Comparison of ENCODE assay signal across 28 cellular contexts in genomic region chr11:46712874-46713576, GRCh38. TPM values are rescaled to one million over a fixed set of nuclear protein-coding genes. Genes with fewer than 3 reads are reported as not detected.
"Had no signal": no experiment of that assay in that cellular context is flagged by ENCODE, and none has a peak within 500 bp of the region (broad histone marks: within the 10 kb centered on the region; RNA-seq: fewer than 3 reads in every experiment).

No MANE protein-coding gene starts in this region.

- H3K4me2 ChIP-seq: hepatocyte had no signal

- H3K36me3 ChIP-seq: upper lobe of right lung had no signal

- H3K36me3 Mint-ChIP-seq: memory B cell, WTC11 had no signal

- H2AFZ ChIP-seq: hepatocyte, parathyroid adenoma had no signal

- H3K79me2 ChIP-seq: hepatocyte, parathyroid adenoma had no signal

- ATAC-seq: activated T-cell treated with anti-CD3 and anti-CD28 coated beads, Interleukin-2, amount 50 U/mL, for 4 hours; sciatic nerve; upper lobe of right lung; WTC11 had no signal

- H3K4me1 Mint-ChIP-seq: activated naive CD8-positive, alpha-beta T cell treated with anti-CD3 and anti-CD28 coated beads for 36 hours; immature natural killer cell; memory B cell; nephron progenitor cell had no signal

- H3K9me3 Mint-ChIP-seq: activated naive CD8-positive, alpha-beta T cell treated with anti-CD3 and anti-CD28 coated beads for 36 hours; activated T-cell treated with anti-CD3 and anti-CD28 coated beads, Interleukin-2, amount 50 U/mL, for 4 hours; dendritic cell treated with granulocyte-macrophage colony-stimulating factor and Interleukin-4, amounts not matched to agents 40 ng/mL and 50 ng/mL, for 4 days; immature natural killer cell; memory B cell; nephron progenitor cell; T-helper 1 cell treated with Interleukin-12 subunit alpha and Interleukin-12 subunit beta and Interleukin-4 antibody, amounts not matched to agents 30 μg/mL and 1 μg/mL, for 36 hours; WTC11 had no signal

- H3K4me1 ChIP-seq: parathyroid adenoma had no signal

- DNase-seq: activated CD8-positive, alpha-beta memory T cell treated with anti-CD3 and anti-CD28 coated beads, Interleukin-2, amount 50 U/mL, for 48 hours; activated naive CD4-positive, alpha-beta T cell treated with Interleukin-2 at 50 U/mL for 16 hours; activated naive CD8-positive, alpha-beta T cell treated with anti-CD3 and anti-CD28 coated beads for 36 hours; activated T-cell treated with anti-CD3 and anti-CD28 coated beads, Interleukin-2, amount 50 U/mL, for 4 hours; amniotic stem cell; effector CD4-positive, alpha-beta T cell; erythroblast; foreskin fibroblast; immature natural killer cell; kidney glomerular epithelial cell; nephron progenitor cell; stimulated activated CD4-positive, alpha-beta T cell treated with anti-CD3 and anti-CD28 coated beads, Interleukin-4, amount 100 ng/mL, for 1 hour; stimulated activated naive CD4-positive, alpha-beta T cell; T1000; upper lobe of right lung had no signal

- FAIRE-seq: endometrium had no signal

- H3K4me3 ChIP-seq: hepatocyte, upper lobe of right lung had no signal

- H3K27me3 ChIP-seq: hepatocyte, upper lobe of right lung had no signal

- H3K27ac ChIP-seq: hepatocyte, parathyroid adenoma had no signal

- H3K27ac Mint-ChIP-seq: activated naive CD8-positive, alpha-beta T cell treated with anti-CD3 and anti-CD28 coated beads for 36 hours; dendritic cell treated with granulocyte-macrophage colony-stimulating factor and Interleukin-4, amounts not matched to agents 40 ng/mL and 50 ng/mL, for 4 days; immature natural killer cell; memory B cell; nephron progenitor cell; T-helper 1 cell treated with Interleukin-12 subunit alpha and Interleukin-12 subunit beta and Interleukin-4 antibody, amounts not matched to agents 30 μg/mL and 1 μg/mL, for 36 hours; WTC11 had no signal

- H3K27me3 Mint-ChIP-seq: activated naive CD8-positive, alpha-beta T cell treated with anti-CD3 and anti-CD28 coated beads for 36 hours; dendritic cell treated with granulocyte-macrophage colony-stimulating factor and Interleukin-4, amounts not matched to agents 40 ng/mL and 50 ng/mL, for 4 days; memory B cell had no signal

- H3K4me3 Mint-ChIP-seq: activated naive CD8-positive, alpha-beta T cell treated with anti-CD3 and anti-CD28 coated beads for 36 hours; activated T-cell treated with anti-CD3 and anti-CD28 coated beads, Interleukin-2, amount 50 U/mL, for 4 hours; dendritic cell treated with granulocyte-macrophage colony-stimulating factor and Interleukin-4, amounts not matched to agents 40 ng/mL and 50 ng/mL, for 4 days; immature natural killer cell; memory B cell; nephron progenitor cell; T-helper 1 cell treated with Interleukin-12 subunit alpha and Interleukin-12 subunit beta and Interleukin-4 antibody, amounts not matched to agents 30 μg/mL and 1 μg/mL, for 36 hours; WTC11 had no signal

- H3K9me3 ChIP-seq: upper lobe of right lung had no signal

- H3K9ac ChIP-seq: parathyroid adenoma had no signal

RNA-seq across cellular contexts. Expression of gene F2, which starts 6.0 kb away (rescaled TPM):
- total RNA-seq: activated naive CD8-positive, alpha-beta T cell treated with anti-CD3 and anti-CD28 coated beads for 36 hours; fibroblast of lung; glomerular endothelial cell; lower leg skin; mononuclear cell; myocyte; sciatic nerve; upper lobe of right lung had no signal
- polyA plus RNA-seq: fibroblast of lung, immature natural killer cell had no signal
